ENCODE assay signal across 19 cellular contexts in the genomic region with DNA sequence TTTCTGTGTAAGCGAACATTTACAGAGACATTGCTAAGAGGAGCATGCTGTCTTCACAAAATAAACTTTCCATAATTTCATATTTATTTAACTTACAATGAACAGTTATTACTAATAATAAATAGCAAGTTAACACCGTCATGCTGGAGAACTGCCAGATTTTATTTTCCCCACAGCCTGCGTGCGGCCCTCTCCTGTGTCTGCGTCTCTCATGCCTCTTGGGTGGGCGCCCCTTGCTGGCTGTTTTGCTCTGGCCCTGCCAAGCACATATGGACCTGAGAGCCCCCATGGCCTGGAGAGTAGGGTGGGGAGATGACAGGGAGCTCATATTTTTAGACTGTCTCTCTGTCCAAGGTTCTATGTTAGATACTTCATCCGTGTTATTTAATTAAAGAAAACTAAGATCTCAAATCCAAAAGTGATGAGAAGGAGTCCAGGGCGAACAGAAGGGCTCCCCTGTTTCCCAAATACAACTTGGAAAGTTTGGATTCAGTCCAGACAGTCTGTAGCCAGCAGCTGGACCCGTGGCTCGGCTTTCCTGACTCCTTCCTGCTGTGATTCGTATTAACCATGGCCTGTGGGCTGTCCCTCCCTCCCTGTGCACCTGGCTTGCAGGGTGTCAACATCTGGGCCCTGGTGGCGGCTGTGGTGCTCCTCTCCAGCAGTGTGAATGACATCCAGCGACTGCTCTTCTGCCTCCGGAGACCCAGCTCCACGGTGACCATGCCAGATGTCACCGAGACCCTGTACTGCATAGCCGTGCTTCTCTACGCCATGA. TPM values are rescaled to one million over a fixed set of nuclear protein-coding genes. Genes with fewer than 3 reads are reported as not detected.
DNase-seq lines count a peak whose midpoint lies in the region; ATAC-seq lines count a peak whose summit lies in the region.
"Had no signal": no experiment of that assay in that cellular context is flagged by ENCODE, and none has a peak within 500 bp of the region (broad histone marks: within the 10 kb centered on the region; RNA-seq: fewer than 3 reads in every experiment).

No MANE protein-coding gene starts in this region.

- no peak overlapping the region for H3K9ac ChIP-seq in muscle layer of colon (ENCODE audit: low read length)

- no peaks in the 10 kb centered on the region for H3K27me3 ChIP-seq in SJCRH30
- no peaks in the 10 kb centered on the region for H3K27me3 ChIP-seq in muscle layer of colon (ENCODE audit: control insufficient read depth in 1 of 2, insufficient read depth in 2 of 2, low read length in 2 of 2)
- H3K27me3 ChIP-seq: heart right ventricle, Peyer's patch, tibial artery had no signal

- H3K4me1 ChIP-seq in SJCRH30, result no peaks in the 10 kb centered on the region
- no peaks in the 10 kb centered on the region for H3K4me1 ChIP-seq in muscle layer of colon (ENCODE audit: insufficient read depth, low read length)
- H3K4me1 ChIP-seq: Peyer's patch, tibial artery had no signal

- 0 out of 2 replicates have a peak, but pooled peaks cover 7% of the 10 kb centered on the region for H3K36me3 ChIP-seq in SJCRH30
- peaks cover 66% of the 10 kb centered on the region for H3K36me3 ChIP-seq in muscle layer of colon (ENCODE audit: insufficient read depth, low read length)

- H3K9me3 ChIP-seq in SJCRH30 (replicated peaks) (no peaks in the 10 kb centered on the region), muscle layer of colon (ENCODE audit: low read length) (no peaks in the 10 kb centered on the region)
- H3K9me3 ChIP-seq: heart right ventricle, Peyer's patch, tibial artery had no signal

- ATAC-seq in HG02610 (IDR thresholded peaks at IDR 0.05; ENCODE audit: unreplicated experiment) (no peak), HG03457 (IDR thresholded peaks at IDR 0.05; ENCODE audit: unreplicated experiment) (no peak)
- ATAC-seq: left colon had no signal

- DNase-seq in COR-L47 (lab: John Stamatoyannopoulos, UW), result peak; percentile 69
- DNase-seq in HCEC 1CT, result peak; percentile 20
- DNase-seq in SJCRH30, result peak; percentile 22 to 53
- no peak for DNase-seq in activated CD8-positive, alpha-beta memory T cell treated with anti-CD3 and anti-CD28 coated beads, Interleukin-2, amount 50 U/mL, for 48 hours
- no peak for DNase-seq in midbrain (lab: John Stamatoyannopoulos, UW)
- DNase-seq: activated CD4-positive, alpha-beta T cell treated with anti-CD3 and anti-CD28 coated beads, Interleukin-2, amount 50 U/mL, for 1 hour; activated gamma-delta T cell treated with Interleukin-2 at 50 U/mL for 16 hours; heart right ventricle; left colon; NCI-H2227 treated with DMSO at 0.1 percent for 48 hours; Peyer's patch; small intestine; stimulated activated CD4-positive, alpha-beta T cell treated with anti-CD3 and anti-CD28 coated beads, Interleukin-2, amount 100 ng/mL, for 48 hours; stimulated activated naive CD4-positive, alpha-beta T cell treated with Interleukin-2 at 50 U/mL for 16 hours had no signal

- no peak overlapping the region for H3K27ac ChIP-seq in SJCRH30
- peak overlapping the region; percentile 30 for H3K27ac ChIP-seq in muscle layer of colon (ENCODE audit: low read depth, low read length)
- H3K27ac ChIP-seq: C4-2B, tibial artery had no signal

- H3K4me3 ChIP-seq in SJCRH30, result no peak overlapping the region
- no peak overlapping the region for H3K4me3 ChIP-seq in muscle layer of colon (ENCODE audit: low read depth in 1 of 2, low read length in 2 of 2)
- H3K4me3 ChIP-seq: heart right ventricle, Peyer's patch, tibial artery had no signal

RNA-seq across cellular contexts. Expression of gene FBH1, which starts 20.5 kb away (rescaled TPM):
- total RNA-seq in SJCRH30 (2014; rRNA removed; shearing (Covaris generic)), result 32.8 and 38.4 TPM in 2 replicates

RNA-seq across cellular contexts. Expression of gene ANKRD16, which starts 20.8 kb away (rescaled TPM):
- 2.9 and 5.6 TPM in 2 replicates for total RNA-seq in SJCRH30 (2014; rRNA removed; shearing (Covaris generic))

Comparison
In these comparisons a context has a peak if more than half of its experiments do, and no peak if none do; other contexts are left out.
1. DNase-seq: peak in COR-L47 (single experiment), HCEC 1CT (single experiment) and SJCRH30 (2 of 2); none in activated CD8-positive, alpha-beta memory T cell treated with anti-CD3 and anti-CD28 coated beads, Interleukin-2, amount 50 U/mL, for 48 hours (single experiment) and midbrain (single experiment).